In genomic region chr9:116342071-116342470, GRCh38 we compare ENCODE assay signal across 27 cellular contexts.
DNase-seq lines count a peak whose midpoint lies in the region; ATAC-seq and TF ChIP-seq lines count a peak whose summit lies in the region.
"Had no signal": no experiment of that assay in that cellular context is flagged by ENCODE, and none has a peak within 500 bp of the region (broad histone marks: within the 10 kb centered on the region; RNA-seq: fewer than 3 reads in every experiment).

No MANE protein-coding gene starts in this region.

- no peak for ATAC-seq in HG03039 (IDR thresholded peaks at IDR 0.05; ENCODE audit: unreplicated experiment)
- ATAC-seq: pancreas had no signal

- H3K27ac Mint-ChIP-seq in chondrocyte (ENCODE audit: unreplicated experiment) (no peak overlapping the region), nephron progenitor cell (no peak overlapping the region)
- H3K27ac Mint-ChIP-seq: activated B cell treated with CpG ODN at 0.5 μM for 24 hours; activated CD4-positive, alpha-beta T cell treated with anti-CD3 and anti-CD28 coated beads, Interleukin-2, amount 10 ng/mL, durations not matched to agents 7 days and 5 days; activated naive CD8-positive, alpha-beta T cell; activated T-cell treated with anti-CD3 and anti-CD28 coated beads, Interleukin-2, amount 50 U/mL, for 24 hours; memory B cell; stimulated activated naive CD8-positive, alpha-beta T cell treated with anti-CD3 and anti-CD28 coated beads, Interleukin-15, Interleukin-2, amounts not matched to agents 100 ng/mL and 50 ng/mL, for 24 hours had no signal

- H3K4me3 ChIP-seq in AG10803 (ENCODE audit: low read length) (no peak overlapping the region), fibroblast of mammary gland (ENCODE audit: control insufficient read depth, low read depth, low read length) (no peak overlapping the region)
- H3K4me3 ChIP-seq: pancreas, Peyer's patch, testis had no signal

- H3K4me1 Mint-ChIP-seq in chondrocyte (ENCODE audit: low read depth) (peaks cover 23% of the 10 kb centered on the region), nephron progenitor cell (peaks cover 38% of the 10 kb centered on the region)
- H3K4me1 Mint-ChIP-seq: activated B cell treated with CpG ODN at 0.5 μM for 24 hours; activated CD4-positive, alpha-beta T cell treated with anti-CD3 and anti-CD28 coated beads, Interleukin-2, amount 10 ng/mL, durations not matched to agents 7 days and 5 days; memory B cell had no signal

- H3K27me3 Mint-ChIP-seq in chondrocyte (ENCODE audit: low read depth) (no peaks in the 10 kb centered on the region), nephron progenitor cell (ENCODE audit: low read depth, poor library complexity) (peaks cover 3% of the 10 kb centered on the region)
- H3K27me3 Mint-ChIP-seq: stimulated activated naive CD8-positive, alpha-beta T cell treated with anti-CD3 and anti-CD28 coated beads, Interleukin-15, Interleukin-2, amounts not matched to agents 100 ng/mL and 50 ng/mL, for 24 hours had no signal

- DNase-seq in AG10803 (ENCODE audit: low read depth) (peak; percentile 47), DMS153 (lab: John Stamatoyannopoulos, UW) (peak; percentile 60), NCI-H69 (lab: John Stamatoyannopoulos, UW) (peak; percentile 97), fibroblast of mammary gland (ENCODE audit: low read depth) (peak; percentile 35), chondrocyte (ENCODE audit: low spot score) (no peak), nephron progenitor cell (no peak)
- DNase-seq in activated CD4-positive, alpha-beta T cell treated with anti-CD3 and anti-CD28 coated beads, Interleukin-2, amount 50 U/mL, for 4 hours = no peak
- DNase-seq: activated B cell treated with CpG ODN at 0.5 μM for 24 hours; activated CD4-positive, alpha-beta T cell treated with anti-CD3 and anti-CD28 coated beads, Interleukin-2, amount 10 ng/mL, durations not matched to agents 7 days and 5 days; activated effector memory CD4-positive, alpha-beta T cell treated with anti-CD3 and anti-CD28 coated beads, Interleukin-2, amount 50 U/mL, for 16 hours; activated T-cell treated with anti-CD3 and anti-CD28 coated beads, Interleukin-2, amount 50 U/mL, for 24 hours; aorta; Calu3; EL; NCI-H187 treated with DMSO at 0.1 percent for 48 hours; NCI-H510A treated with DMSO at 0.1 percent for 48 hours; pancreas; Peyer's patch; retina; small intestine; stimulated activated CD4-positive, alpha-beta T cell treated with anti-CD3 and anti-CD28 coated beads, Interleukin-1b, Interleukin-23, amount 100 ng/mL, for 48 hours; T-helper 1 cell; testis had no signal

- TF ChIP-seq CTCF in AG10803 (conservative IDR thresholded peaks at IDR 0.05; ENCODE audit: low read length) (no peak), fibroblast of mammary gland (conservative IDR thresholded peaks at IDR 0.05; ENCODE audit: control insufficient read depth, insufficient read depth, low read depth, low read length) (no peak), chondrocyte (IDR thresholded peaks at IDR 0.05) (no peak), nephron progenitor cell (IDR thresholded peaks at IDR 0.05) (no peak)

- H3K9me3 Mint-ChIP-seq in chondrocyte (ENCODE audit: low read depth) (no peaks in the 10 kb centered on the region), nephron progenitor cell (no peaks in the 10 kb centered on the region)
- H3K9me3 Mint-ChIP-seq: activated B cell treated with CpG ODN at 0.5 μM for 24 hours; activated CD4-positive, alpha-beta T cell treated with anti-CD3 and anti-CD28 coated beads, Interleukin-2, amount 10 ng/mL, durations not matched to agents 7 days and 5 days; activated T-cell treated with anti-CD3 and anti-CD28 coated beads, Interleukin-2, amount 50 U/mL, for 24 hours; stimulated activated naive CD8-positive, alpha-beta T cell treated with anti-CD3 and anti-CD28 coated beads, Interleukin-15, Interleukin-2, amounts not matched to agents 100 ng/mL and 50 ng/mL, for 24 hours had no signal

- H3K36me3 Mint-ChIP-seq in chondrocyte (ENCODE audit: low read depth) = peaks cover 42% of the 10 kb centered on the region
- H3K36me3 Mint-ChIP-seq in nephron progenitor cell (ENCODE audit: low read depth) = peaks cover 11% of the 10 kb centered on the region
- H3K36me3 Mint-ChIP-seq: activated naive CD8-positive, alpha-beta T cell; memory B cell had no signal

- H3K4me3 Mint-ChIP-seq in chondrocyte (ENCODE audit: unreplicated experiment) (no peak overlapping the region), nephron progenitor cell (no peak overlapping the region)
- H3K4me3 Mint-ChIP-seq: activated B cell treated with CpG ODN at 0.5 μM for 24 hours; activated CD4-positive, alpha-beta T cell treated with anti-CD3 and anti-CD28 coated beads, Interleukin-2, amount 10 ng/mL, durations not matched to agents 7 days and 5 days; activated naive CD8-positive, alpha-beta T cell; activated T-cell treated with anti-CD3 and anti-CD28 coated beads, Interleukin-2, amount 50 U/mL, for 24 hours; memory B cell; stimulated activated naive CD8-positive, alpha-beta T cell treated with anti-CD3 and anti-CD28 coated beads, Interleukin-15, Interleukin-2, amounts not matched to agents 100 ng/mL and 50 ng/mL, for 24 hours had no signal

Comparison
In these comparisons a context has a peak if more than half of its experiments do, and no peak if none do; other contexts are left out.
1. DNase-seq: peak in AG10803 (single experiment), DMS153 (single experiment), NCI-H69 (single experiment) and fibroblast of mammary gland (single experiment); none in chondrocyte (single experiment), activated CD4-positive, alpha-beta T cell treated with anti-CD3 and anti-CD28 coated beads, Interleukin-2, amount 50 U/mL, for 4 hours (0 of 2) and nephron progenitor cell (single experiment).